Comparison of ENCODE assay signal across 1 cellular context in genomic region chr18:35290070-35290735, GRCh38.
TF ChIP-seq lines count a peak whose summit lies in the region.

TSS of gene ZSCAN30 (minus strand) at chr18:35290229. CDS start at chr18:35264352, 25,877 bp downstream.

TF ChIP-seq in K562, 482 proteins besides CTCF, POLR2A, EP300 and RAD21 (continued from another document and continues in another):
- TF ChIP-seq HMGXB4 (CRISPR knock-in tag; IDR thresholded peaks at IDR 0.05), result no peak; the same call in 1 of the 2 replicates
- 0 out of 2 replicates have a peak, but pooled peaks have one; percentile 10 for TF ChIP-seq CBFA2T3 (IDR thresholded peaks at IDR 0.05)
- no peak for TF ChIP-seq ERF (CRISPR knock-in tag; IDR thresholded peaks at IDR 0.05)
- TF ChIP-seq TCF3 (CRISPR knock-in tag; IDR thresholded peaks at IDR 0.05), result peak; percentile 3; the same call in 1 of the 2 replicates
- no peak for TF ChIP-seq DEAF1 (CRISPR knock-in tag; IDR thresholded peaks at IDR 0.05)
- TF ChIP-seq RBM15 (IDR thresholded peaks at IDR 0.05; ENCODE audit: insufficient read depth, low read length), result no peak
- TF ChIP-seq ETV5 (CRISPR knock-in tag; IDR thresholded peaks at IDR 0.05; ENCODE audit: low read depth), result peak; percentile 91
- TF ChIP-seq TEAD4 (IDR thresholded peaks at IDR 0.05; ENCODE audit: low read length), result peak; percentile 38; the same call in 1 of the 2 replicates
- no peak for TF ChIP-seq TEAD4 (CRISPR knock-in tag; IDR thresholded peaks at IDR 0.05; ENCODE audit: borderline replicate concordance)
- TF ChIP-seq CBX8 (IDR thresholded peaks at IDR 0.05; ENCODE audit: borderline replicate concordance, extremely low read depth, low read depth, low read length, poor library complexity, severe bottlenecking), result no peak
- TF ChIP-seq NCOA1 (IDR thresholded peaks at IDR 0.05; ENCODE audit: low read depth), result peak; percentile 78
- TF ChIP-seq SAFB (IDR thresholded peaks at IDR 0.05; ENCODE audit: borderline replicate concordance, low read depth, low read length), result no peak
- TF ChIP-seq ZNF644 (tag; IDR thresholded peaks at IDR 0.05; ENCODE audit: low read depth), result no peak
- TF ChIP-seq HLTF (IDR thresholded peaks at IDR 0.05), result no peak
- no peak for TF ChIP-seq RBM34 (IDR thresholded peaks at IDR 0.05; ENCODE audit: borderline replicate concordance, insufficient read depth, low read length)
- TF ChIP-seq ADNP (tag; IDR thresholded peaks at IDR 0.05), result no peak
- TF ChIP-seq ZNF174 (CRISPR knock-in tag; IDR thresholded peaks at IDR 0.05), result no peak
- no peak for TF ChIP-seq ZFPM2 (CRISPR knock-in tag; IDR thresholded peaks at IDR 0.05)
- TF ChIP-seq PRPF4 (IDR thresholded peaks at IDR 0.05; ENCODE audit: insufficient read depth, low read depth, low read length, poor library complexity, severe bottlenecking), result no peak
- TF ChIP-seq ZNF263 (CRISPR knock-in tag; IDR thresholded peaks at IDR 0.05; ENCODE audit: borderline replicate concordance), result peak; percentile 74; the same call in 1 of the 2 replicates
- 0 out of 2 replicates have a peak, but pooled peaks have one; percentile 52 for TF ChIP-seq DNMT1 (IDR thresholded peaks at IDR 0.05)
- TF ChIP-seq ZNF232 (CRISPR knock-in tag; IDR thresholded peaks at IDR 0.05), result no peak
- TF ChIP-seq MYC (IDR thresholded peaks at IDR 0.05; ENCODE audit: low read depth, low read length), result peak; percentile 73
- TF ChIP-seq MYC (CRISPR knock-in tag; IDR thresholded peaks at IDR 0.05; ENCODE audit: borderline replicate concordance, low read depth), result peak; percentile 78; the same call in 1 of the 2 replicates
- no peak for TF ChIP-seq ZNF518B (CRISPR knock-in tag; IDR thresholded peaks at IDR 0.05)
- TF ChIP-seq ZBTB1 (CRISPR knock-in tag; IDR thresholded peaks at IDR 0.05; ENCODE audit: borderline replicate concordance, low read depth), result 0 out of 2 replicates have a peak, but pooled peaks have one; percentile 70
- peak in 1 of 2 experiments; percentile 52; a peak in 1 of 4 replicates for TF ChIP-seq CSDE1 (IDR thresholded peaks at IDR 0.05)
- peak; percentile 71; the same call in 1 of the 2 replicates for TF ChIP-seq OTX1 (CRISPR knock-in tag; IDR thresholded peaks at IDR 0.05)
- 0 out of 2 replicates have a peak, but pooled peaks have one; percentile 46 for TF ChIP-seq ELF4 (CRISPR knock-in tag; IDR thresholded peaks at IDR 0.05)
- no peak for TF ChIP-seq BRF2 (IDR thresholded peaks at IDR 0.05; ENCODE audit: borderline replicate concordance, insufficient read depth, insufficient read length)
- TF ChIP-seq ZBTB33 (CRISPR knock-in tag; IDR thresholded peaks at IDR 0.05), result no peak
- TF ChIP-seq BCOR (IDR thresholded peaks at IDR 0.05), result peak; percentile 60; the same call in 1 of the 2 replicates
- no peak for TF ChIP-seq BCLAF1 (IDR thresholded peaks at IDR 0.05; ENCODE audit: borderline replicate concordance in 1 of 2, control insufficient read depth in 1 of 2, low read depth in 2 of 2, low read length in 1 of 2)
- TF ChIP-seq NEUROD1 (IDR thresholded peaks at IDR 0.05; ENCODE audit: borderline replicate concordance, low read depth, low read length, partially characterized antibody), result peak; percentile 75
- peak; percentile 85 for TF ChIP-seq CTBP1 (IDR thresholded peaks at IDR 0.05; ENCODE audit: borderline replicate concordance)
- no peak for TF ChIP-seq XRCC4 (IDR thresholded peaks at IDR 0.05; ENCODE audit: extremely low read depth, insufficient read depth, insufficient read length)
- no peak for TF ChIP-seq TCF15 (CRISPR knock-in tag; IDR thresholded peaks at IDR 0.05)
- TF ChIP-seq MLX (CRISPR knock-in tag; conservative IDR thresholded peaks at IDR 0.05), result no peak
- TF ChIP-seq CXXC5 (CRISPR knock-in tag; IDR thresholded peaks at IDR 0.05), result peak; percentile 78
- no peak for TF ChIP-seq MTA2 (IDR thresholded peaks at IDR 0.05; ENCODE audit: low read depth)
- peak; percentile 92 for TF ChIP-seq NR1H2 (CRISPR knock-in tag; IDR thresholded peaks at IDR 0.05)
- TF ChIP-seq ZNF277 (CRISPR knock-in tag; IDR thresholded peaks at IDR 0.05; ENCODE audit: borderline replicate concordance), result no peak
- no peak for TF ChIP-seq CREB3 (tag; conservative IDR thresholded peaks at IDR 0.05; ENCODE audit: low read depth)
- TF ChIP-seq RNF219 (CRISPR knock-in tag; IDR thresholded peaks at IDR 0.05), result peak; percentile 54; the same call in 1 of the 2 replicates
